Comparison of ENCODE assay signal across 16 cellular contexts in the genomic region with DNA sequence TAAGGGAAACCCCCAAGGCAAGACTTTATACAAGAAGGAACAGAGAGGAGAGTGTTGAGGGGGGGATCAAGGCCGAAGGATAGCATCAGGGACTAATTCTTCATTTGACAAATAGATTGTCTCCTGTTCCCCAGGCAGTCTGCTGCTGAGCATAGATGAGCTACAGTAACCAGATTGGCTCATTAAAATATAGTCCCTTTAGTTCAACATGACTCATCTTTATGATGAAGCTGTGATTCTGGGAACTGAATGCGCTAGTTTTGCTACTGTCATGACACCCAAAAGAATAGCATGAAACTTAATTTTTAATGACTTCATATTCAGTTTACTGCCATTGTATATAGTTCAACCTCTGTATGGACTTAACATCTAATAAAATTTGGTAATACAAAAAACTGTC. TPM values are rescaled to one million over a fixed set of nuclear protein-coding genes. Genes with fewer than 3 reads are reported as not detected.
A peak's percentile ranks its signal among the peaks of the same experiment; 100 is the strongest.
DNase-seq lines count a peak whose midpoint lies in the region; ATAC-seq, FAIRE-seq and TF ChIP-seq lines count a peak whose summit lies in the region.
"Had no signal": no experiment of that assay in that cellular context is flagged by ENCODE, and none has a peak within 500 bp of the region (broad histone marks: within the 10 kb centered on the region; RNA-seq: fewer than 3 reads in every experiment).

No MANE protein-coding gene starts in this region.

- in situ Hi-C loops in transverse colon (cut with MboI; ENCODE audit: low pct_ligation_motif_present in 1 of 4, low pct_unique_long_range_greater_than_20kb in 1 of 4, low sequenced_read_pairs in 3 of 4) = loop anchor here in 1 of 4 donors (25.0 kb wide), 1 partner anchor 597 kb away; no protein-coding TSS in a partner anchor

- H3K27me3 Mint-ChIP-seq in activated T-helper 17 cell treated with anti-CD3 and anti-CD28 coated beads, Interleukin-2, amount 50 U/mL, for 72 hours = peaks cover 14% of the 10 kb centered on the region

- no peak for TF ChIP-seq CTCF in transverse colon (IDR thresholded peaks at IDR 0.05)

- no peak for TF ChIP-seq EP300 in transverse colon (IDR thresholded peaks at IDR 0.05; ENCODE audit: low read depth)

- H3K36me3 ChIP-seq in transverse colon = no peaks in the 10 kb centered on the region
- H3K36me3 ChIP-seq: BLaER1 treated with 17β-estradiol and CSF1 and Interleukin-3, amounts not matched to agents 10 nM and 100 nM had no signal

- H3K4me3 ChIP-seq in skeletal muscle cell (ENCODE audit: low read depth, low read length) (no peak overlapping the region), transverse colon (no peak overlapping the region)
- H3K4me3 ChIP-seq: BLaER1 treated with 17β-estradiol and CSF1 and Interleukin-3, amounts not matched to agents 10 nM and 100 nM; SK-N-MC had no signal

- peak; percentile 91 for ATAC-seq in activated T-helper 17 cell treated with anti-CD3 and anti-CD28 coated beads, Interleukin-2, amount 50 U/mL, for 72 hours (replicated peaks)

- no peaks in the 10 kb centered on the region for H3K27me3 ChIP-seq in transverse colon

- H3K9me3 Mint-ChIP-seq in activated T-helper 17 cell treated with anti-CD3 and anti-CD28 coated beads, Interleukin-2, amount 50 U/mL, for 72 hours = no peaks in the 10 kb centered on the region

- H3K4me1 ChIP-seq in transverse colon = peaks cover 0 to 6% (median 4%) of the 10 kb centered on the region in 4 donors

- peak; percentile 70 for FAIRE-seq in H54 (lab: Jason Lieb, UNC)
- FAIRE-seq in RCC 7860 (lab: Jason Lieb, UNC) = no peak

- intact Hi-C loops in transverse colon (cut with DNase I; ENCODE audit: low total_unique reads) = loop anchor here (2.0 kb wide), 1 partner anchor 18 kb away; no protein-coding TSS in a partner anchor

- H3K27ac ChIP-seq in transverse colon = no peak overlapping the region
- H3K27ac ChIP-seq: BLaER1 treated with 17β-estradiol and CSF1 and Interleukin-3, amounts not matched to agents 10 nM and 100 nM; SK-N-MC had no signal

- H3K9me3 ChIP-seq in transverse colon = no peaks in the 10 kb centered on the region
- H3K9me3 ChIP-seq: BLaER1 treated with 17β-estradiol and CSF1 and Interleukin-3, amounts not matched to agents 10 nM and 100 nM had no signal

- DNase-seq in CD1c-positive myeloid dendritic cell (ENCODE audit: extremely low spot score) (peak; percentile 11), H54 (ENCODE audit: insufficient read length, low spot score) (no peak), skeletal muscle cell (ENCODE audit: low read depth) (peak; percentile 8), NCI-H526 treated with DMSO at 0.1 percent for 48 hours (lab: John Stamatoyannopoulos, UW) (no peak), RCC 7860 (ENCODE audit: low spot score) (no peak), transverse colon (no peak)
- DNase-seq: DMS 273 treated with DMSO at 0.1 percent for 48 hours, EL, H7, Kasumi-1, NCI-H2029, NCI-H524 treated with DMSO at 0.1 percent for 48 hours had no signal

- WGBS in transverse colon (ENCODE audit: low coverage in 1 of 2), 2 donors = 67 to 88% methylated on average over 2 of the region's 2 CpGs

- TF ChIP-seq POLR2A in H54 (IDR thresholded peaks at IDR 0.05; ENCODE audit: low read depth, low read length) (no peak), transverse colon (IDR thresholded peaks at IDR 0.05) (no peak)

- no peak overlapping the region for H3K27ac Mint-ChIP-seq in activated T-helper 17 cell treated with anti-CD3 and anti-CD28 coated beads, Interleukin-2, amount 50 U/mL, for 72 hours

- no peak overlapping the region for H3K4me3 Mint-ChIP-seq in activated T-helper 17 cell treated with anti-CD3 and anti-CD28 coated beads, Interleukin-2, amount 50 U/mL, for 72 hours

- H3K4me1 Mint-ChIP-seq in activated T-helper 17 cell treated with anti-CD3 and anti-CD28 coated beads, Interleukin-2, amount 50 U/mL, for 72 hours = peaks cover 6% of the 10 kb centered on the region

- H3K36me3 Mint-ChIP-seq in activated T-helper 17 cell treated with anti-CD3 and anti-CD28 coated beads, Interleukin-2, amount 50 U/mL, for 72 hours (ENCODE audit: low read depth) = no peaks in the 10 kb centered on the region

RNA-seq across cellular contexts. Expression of gene TMEFF2, which starts 35.5 kb away (rescaled TPM):
- total RNA-seq in activated T-helper 17 cell treated with anti-CD3 and anti-CD28 coated beads, Interleukin-2, amount 50 U/mL, for 72 hours = not detected
- total RNA-seq in transverse colon = under 1 TPM in 2 of 4 donors, not detected in 2; 0.27 to 0.32 TPM
- total RNA-seq: OCI-LY7 had no signal

Comparison
In these comparisons a context has a peak if more than half of its experiments do, and no peak if none do; other contexts are left out.
1. DNase-seq: peak in CD1c-positive myeloid dendritic cell (single experiment) and skeletal muscle cell (single experiment); none in H54 (single experiment), NCI-H526 treated with DMSO at 0.1 percent for 48 hours (single experiment), RCC 7860 (single experiment) and transverse colon (single experiment).